Comparison of ENCODE assay signal across 18 cellular contexts in genomic region chr7:6386779-6387178, GRCh38. TPM values are rescaled to one million over a fixed set of nuclear protein-coding genes. Genes with fewer than 3 reads are reported as not detected.
A peak's percentile ranks its signal among the peaks of the same experiment; 100 is the strongest.
DNase-seq lines count a peak whose midpoint lies in the region; ATAC-seq and TF ChIP-seq lines count a peak whose summit lies in the region.
"Had no signal": no experiment of that assay in that cellular context is flagged by ENCODE, and none has a peak within 500 bp of the region (broad histone marks: within the 10 kb centered on the region; RNA-seq: fewer than 3 reads in every experiment).

No MANE protein-coding gene starts in this region.

- no peak overlapping the region for H2BK15ac ChIP-seq in mesenchymal stem cell (ENCODE audit: low read depth, poor library complexity, severe bottlenecking)

- H3K36me3 ChIP-seq in breast epithelium (no peaks in the 10 kb centered on the region), mesenchymal stem cell (ENCODE audit: control insufficient read depth in 1 of 2, insufficient read depth in 2 of 2, low read depth in 1 of 2, low read length in 2 of 2) (peaks cover 29 to 43% of the 10 kb centered on the region in 2 experiments), upper lobe of left lung (peaks cover 0 to 36% (median 24%) of the 10 kb centered on the region in 4 donors)

- H3K36me3 Mint-ChIP-seq in MCF 10A (ENCODE audit: insufficient read depth, unreplicated experiment), result peaks cover 57% of the 10 kb centered on the region
- H3K36me3 Mint-ChIP-seq in activated T-helper 17 cell treated with anti-CD3 and anti-CD28 coated beads, Interleukin-2, amount 50 U/mL, for 72 hours (ENCODE audit: low read depth), result peaks cover 80% of the 10 kb centered on the region

- no peak for TF ChIP-seq EP300 in upper lobe of left lung (IDR thresholded peaks at IDR 0.05)

- H3K27me3 Mint-ChIP-seq in MCF 10A (ENCODE audit: insufficient read depth, unreplicated experiment), result no peaks in the 10 kb centered on the region
- no peaks in the 10 kb centered on the region for H3K27me3 Mint-ChIP-seq in activated T-helper 17 cell treated with anti-CD3 and anti-CD28 coated beads, Interleukin-2, amount 50 U/mL, for 72 hours

- H3K23ac ChIP-seq in mesenchymal stem cell (ENCODE audit: low read length in 2 of 2), result no peak overlapping the region

- no peak overlapping the region for H2AFZ ChIP-seq in mesenchymal stem cell (ENCODE audit: low read depth, low read length)

- no peak overlapping the region for H3K4ac ChIP-seq in mesenchymal stem cell (ENCODE audit: low read depth in 1 of 2, low read length in 2 of 2)

- no peaks in the 10 kb centered on the region for H3K9me3 Mint-ChIP-seq in MCF 10A (ENCODE audit: unreplicated experiment)
- H3K9me3 Mint-ChIP-seq in activated T-helper 17 cell treated with anti-CD3 and anti-CD28 coated beads, Interleukin-2, amount 50 U/mL, for 72 hours, result no peaks in the 10 kb centered on the region
- H3K9me3 Mint-ChIP-seq: H9 had no signal

- no peak overlapping the region for H2BK120ac ChIP-seq in mesenchymal stem cell (ENCODE audit: low read depth, low read length)

- intact Hi-C loops in MCF 10A (cut with micrococcal nuclease), result no loop called here
- intact Hi-C loops in breast epithelium (cut with DNase I; ENCODE audit: low total_unique reads), result no loop called here

- no peak for TF ChIP-seq CTCF in MCF 10A (IDR thresholded peaks at IDR 0.05; ENCODE audit: unreplicated experiment)
- TF ChIP-seq CTCF in breast epithelium (IDR thresholded peaks at IDR 0.05), result no peak
- TF ChIP-seq CTCF in upper lobe of left lung (IDR thresholded peaks at IDR 0.05), result no peak

- H3K27me3 ChIP-seq in breast epithelium, result no peaks in the 10 kb centered on the region
- no peaks in the 10 kb centered on the region for H3K27me3 ChIP-seq in mesenchymal stem cell (ENCODE audit: control insufficient read depth in 1 of 2, insufficient read depth in 1 of 2, low read length in 2 of 2)
- no peaks in the 10 kb centered on the region for H3K27me3 ChIP-seq in upper lobe of left lung

- TF ChIP-seq POLR2A in breast epithelium (IDR thresholded peaks at IDR 0.05) (no peak), upper lobe of left lung (IDR thresholded peaks at IDR 0.05) (no peak)

- H3K79me1 ChIP-seq in mesenchymal stem cell (replicated peaks; ENCODE audit: low read length, poor library complexity, severe bottlenecking), result no peaks in the 10 kb centered on the region

- no peak overlapping the region for H2BK12ac ChIP-seq in mesenchymal stem cell (ENCODE audit: low read length in 2 of 2)

- DNase-seq in MCF 10A (ENCODE audit: unreplicated experiment) (no peak), breast epithelium (ENCODE audit: low spot score in 2 of 2) (no peak), mesenchymal stem cell (no peak), upper lobe of left lung (no peak)
- DNase-seq: activated CD4-positive, alpha-beta T cell treated with anti-CD3 and anti-CD28 coated beads, Interleukin-2, amount 50 U/mL, for 4 hours; activated naive CD4-positive, alpha-beta T cell; central memory CD4-positive, alpha-beta T cell; glutamatergic neuron; H9; kidney glomerular epithelial cell; NCI-H1092 treated with DMSO at 0.1 percent for 48 hours; retina; stimulated activated CD4-positive, alpha-beta T cell treated with anti-CD3 and anti-CD28 coated beads, Interleukin-4, amount 100 ng/mL, for 24 hours; T1000 had no signal

- peak overlapping the region; percentile 53 for H3K9ac ChIP-seq in mesenchymal stem cell (ENCODE audit: low read length)

- POLR2A ChIA-PET in MCF 10A (lab: Yijun Ruan, JAX), result interaction anchor here (1.1 to 3.8 kb wide), 3 partner anchors 10 to 25 kb away, joined by 3 to 28 read pairs (median 21); no protein-coding TSS in a partner anchor

- H4K8ac ChIP-seq in mesenchymal stem cell (ENCODE audit: low read length), result no peak overlapping the region

- no peaks in the 10 kb centered on the region for H3K9me3 ChIP-seq in breast epithelium
- H3K9me3 ChIP-seq in mesenchymal stem cell (ENCODE audit: control insufficient read depth, low read length), result no peaks in the 10 kb centered on the region
- H3K9me3 ChIP-seq in upper lobe of left lung, result no peaks in the 10 kb centered on the region

- peak; percentile 47 for ATAC-seq in activated T-helper 17 cell treated with anti-CD3 and anti-CD28 coated beads, Interleukin-2, amount 50 U/mL, for 72 hours (replicated peaks)
- no peak for ATAC-seq in upper lobe of left lung (ENCODE audit: low FRiP score in 2 of 2)
- ATAC-seq in HG02798 (IDR thresholded peaks at IDR 0.05; ENCODE audit: poor library complexity, unreplicated experiment), result no peak
- no peak for ATAC-seq in HG03469 (IDR thresholded peaks at IDR 0.05; ENCODE audit: unreplicated experiment)
- no peak for ATAC-seq in HG02571 (IDR thresholded peaks at IDR 0.05; ENCODE audit: unreplicated experiment)

- no peak overlapping the region for H4K91ac ChIP-seq in mesenchymal stem cell (ENCODE audit: low read length)

- no peak overlapping the region for H3K4me3 ChIP-seq in breast epithelium
- no peak overlapping the region for H3K4me3 ChIP-seq in mesenchymal stem cell (ENCODE audit: insufficient read depth in 1 of 2, low read depth in 1 of 2, low read length in 2 of 2)
- no peak overlapping the region for H3K4me3 ChIP-seq in upper lobe of left lung

- no peak overlapping the region for H3K4me3 Mint-ChIP-seq in MCF 10A (ENCODE audit: unreplicated experiment)
- peak overlapping the region; percentile 27 for H3K4me3 Mint-ChIP-seq in activated T-helper 17 cell treated with anti-CD3 and anti-CD28 coated beads, Interleukin-2, amount 50 U/mL, for 72 hours
- H3K4me3 Mint-ChIP-seq: H9 had no signal

- no TSS peak for BruUV-seq in MCF 10A (replicated peaks; lab: Mats Ljungman, UMichigan)

- H2AK5ac ChIP-seq in mesenchymal stem cell (ENCODE audit: low read length, severe bottlenecking), result no peak overlapping the region

- H3K14ac ChIP-seq in mesenchymal stem cell (ENCODE audit: low read length in 2 of 2), result no peak overlapping the region

- H2BK5ac ChIP-seq in mesenchymal stem cell (ENCODE audit: low read depth, low read length, poor library complexity, severe bottlenecking), result no peak overlapping the region

- no peak overlapping the region for H3K4me2 ChIP-seq in mesenchymal stem cell (ENCODE audit: low read length, poor library complexity, severe bottlenecking)

- WGBS in mesenchymal stem cell, result 97% methylated on average over 2 of the region's 3 CpGs
- 88 to 95% methylated on average over 3 of the region's 3 CpGs for WGBS in upper lobe of left lung, 2 donors

- peak overlapping the region in 1 of 2 donors; percentile 94 for H3K27ac ChIP-seq in breast epithelium
- peak overlapping the region; percentile 30 for H3K27ac ChIP-seq in mesenchymal stem cell (ENCODE audit: low read length, poor library complexity, severe bottlenecking)
- peak overlapping the region in 3 of 4 donors; percentile 77 to 80 (median 80) for H3K27ac ChIP-seq in upper lobe of left lung

- CTCF ChIA-PET in MCF 10A (lab: Yijun Ruan, JAX), result interaction anchor here (0.9 to 1.6 kb wide), 2 partner anchors 11 to 18 kb away, joined by 3 to 4 read pairs; no protein-coding TSS in a partner anchor

- H3K4me1 ChIP-seq in breast epithelium, result peaks cover 5 to 23% of the 10 kb centered on the region in 2 donors
- H3K4me1 ChIP-seq in mesenchymal stem cell (ENCODE audit: control insufficient read depth, insufficient read depth, low read depth, low read length), result peaks cover 23% of the 10 kb centered on the region
- peaks cover 67 to 84% (median 70%) of the 10 kb centered on the region in 4 donors for H3K4me1 ChIP-seq in upper lobe of left lung

- peaks cover 27% of the 10 kb centered on the region for H3K4me1 Mint-ChIP-seq in MCF 10A (ENCODE audit: insufficient read depth, unreplicated experiment)
- peaks cover 32% of the 10 kb centered on the region for H3K4me1 Mint-ChIP-seq in activated T-helper 17 cell treated with anti-CD3 and anti-CD28 coated beads, Interleukin-2, amount 50 U/mL, for 72 hours

- H3K27ac Mint-ChIP-seq in MCF 10A (ENCODE audit: low read depth, unreplicated experiment), result peak overlapping the region; percentile 96
- peak overlapping the region; percentile 56 for H3K27ac Mint-ChIP-seq in activated T-helper 17 cell treated with anti-CD3 and anti-CD28 coated beads, Interleukin-2, amount 50 U/mL, for 72 hours

- H3K18ac ChIP-seq in mesenchymal stem cell (ENCODE audit: low read depth in 1 of 2, low read length in 2 of 2), result no peak overlapping the region

RNA-seq across cellular contexts. Expression of gene RAC1, which starts 12.5 kb away (rescaled TPM):
- total RNA-seq in MCF 10A (2022), result 236 and 278 TPM in 2 replicates
- 100 to 1,000 TPM; 103 to 121 (median 121) TPM for total RNA-seq in breast epithelium
- total RNA-seq in activated T-helper 17 cell treated with anti-CD3 and anti-CD28 coated beads, Interleukin-2, amount 50 U/mL, for 72 hours, result 100 to 1,000 TPM in 1 of 2 donors, 10 to 100 TPM in 1; 96.1 to 182 TPM
- polyA plus RNA-seq in mesenchymal stem cell (2013, experiment 1 of 2), result 362 TPM
- 378 TPM for polyA plus RNA-seq in mesenchymal stem cell (2013, experiment 2 of 2)
- total RNA-seq in upper lobe of left lung, result 100 to 1,000 TPM; 108 to 272 (median 184) TPM

RNA-seq across cellular contexts. Expression of gene FAM220A, which starts 38.0 kb away (rescaled TPM):
- total RNA-seq in MCF 10A (2022), result 25.2 and 25.7 TPM in 2 replicates
- total RNA-seq in breast epithelium, result 10 to 100 TPM; 14.4 to 18.7 (median 14.7) TPM
- 10 to 100 TPM; 11.7 to 13.4 TPM for total RNA-seq in activated T-helper 17 cell treated with anti-CD3 and anti-CD28 coated beads, Interleukin-2, amount 50 U/mL, for 72 hours
- polyA plus RNA-seq in mesenchymal stem cell (2013, experiment 1 of 2), result 14.7 TPM
- polyA plus RNA-seq in mesenchymal stem cell (2013, experiment 2 of 2), result 14.3 TPM
- total RNA-seq in upper lobe of left lung, result 10 to 100 TPM in 3 of 6 donors, 1 to 10 TPM in 3; 4.6 to 17.1 (median 10.3) TPM
